In genomic region chr13:33279898-33280549, GRCh38 we compare ENCODE assay signal across 12 cellular contexts. TPM values are rescaled to one million over a fixed set of nuclear protein-coding genes. Genes with fewer than 3 reads are reported as not detected.
DNase-seq lines count a peak whose midpoint lies in the region; ATAC-seq, FAIRE-seq and TF ChIP-seq lines count a peak whose summit lies in the region.
"Had no signal": no experiment of that assay in that cellular context is flagged by ENCODE, and none has a peak within 500 bp of the region (broad histone marks: within the 10 kb centered on the region; RNA-seq: fewer than 3 reads in every experiment).

No MANE protein-coding gene starts in this region.

- H3K4ac ChIP-seq in neuronal stem cell (ENCODE audit: low read length), result no peak overlapping the region

- H3K36me3 ChIP-seq in bronchial epithelial cell (ENCODE audit: control insufficient read depth, insufficient read depth, low read length) (no peaks in the 10 kb centered on the region), HepG2 (replicated peaks in 1 of 2; ENCODE audit: control insufficient read depth in 1 of 2, insufficient read depth in 2 of 2, low read length in 2 of 2) (peaks cover 3 to 4% of the 10 kb centered on the region in 2 experiments; a peak in 3 of 5 replicates), upper lobe of left lung (peaks cover 0 to 4% (median 0%) of the 10 kb centered on the region in 4 donors), neuronal stem cell (replicated peaks in 1 of 2; ENCODE audit: control insufficient read depth in 2 of 2, insufficient read depth in 2 of 2, low read length in 2 of 2) (no peaks in the 10 kb centered on the region)

- no peaks in the 10 kb centered on the region for H3K27me3 ChIP-seq in bronchial epithelial cell (ENCODE audit: control insufficient read depth, insufficient read depth, low read length)
- peaks cover 0 to 2% of the 10 kb centered on the region in 2 experiments; a peak in 1 of 5 replicates for H3K27me3 ChIP-seq in HepG2 (ENCODE audit: control insufficient read depth in 1 of 2, insufficient read depth in 2 of 2, low read length in 2 of 2)
- no peaks in the 10 kb centered on the region for H3K27me3 ChIP-seq in upper lobe of left lung
- H3K27me3 ChIP-seq in neuronal stem cell (ENCODE audit: control insufficient read depth in 3 of 3, insufficient read depth in 3 of 3, low read depth in 1 of 3, low read length in 3 of 3), result no peaks in the 10 kb centered on the region
- peaks cover 6% of the 10 kb centered on the region for H3K27me3 ChIP-seq in CD4-positive, alpha-beta T cell (ENCODE audit: control insufficient read depth, insufficient read depth, low read length)

- no peak overlapping the region for H2AFZ ChIP-seq in HepG2 (ENCODE audit: low read length)
- no peak overlapping the region for H2AFZ ChIP-seq in neuronal stem cell (ENCODE audit: low read length)

- H4K20me1 ChIP-seq in HepG2 (ENCODE audit: insufficient read depth, low read length), result no peaks in the 10 kb centered on the region

- H2BK12ac ChIP-seq in neuronal stem cell (ENCODE audit: low read length), result no peak overlapping the region

- no peak overlapping the region for H3K18ac ChIP-seq in neuronal stem cell (ENCODE audit: low read length)

- no peak for TF ChIP-seq CTCF in bronchial epithelial cell (IDR thresholded peaks at IDR 0.05; ENCODE audit: insufficient read depth, low read length, severe bottlenecking)
- no peak for TF ChIP-seq CTCF in HepG2 (CRISPR knock-in tag; IDR thresholded peaks at IDR 0.05)
- no peak for TF ChIP-seq CTCF in upper lobe of left lung (IDR thresholded peaks at IDR 0.05)
- TF ChIP-seq CTCF in CD4-positive, alpha-beta T cell (IDR thresholded peaks at IDR 0.05), result no peak

- FAIRE-seq in bronchial epithelial cell (lab: Jason Lieb, UNC) (no peak), HepG2 (lab: Jason Lieb, UNC) (no peak)

- no peaks in the 10 kb centered on the region for H3K36me3 Mint-ChIP-seq in CD4-positive, alpha-beta T cell (ENCODE audit: low read depth)
- H3K36me3 Mint-ChIP-seq: naive thymus-derived CD4-positive, alpha-beta T cell had no signal

- TF ChIP-seq EP300 in HepG2 (IDR thresholded peaks at IDR 0.05; ENCODE audit: low read depth in 2 of 2, low read length in 2 of 2), result 0 out of 4 replicates have a peak, but pooled peaks of 1 of the 2 experiments have one; percentile 30
- no peak for TF ChIP-seq EP300 in HepG2 (CRISPR knock-in tag; IDR thresholded peaks at IDR 0.05; ENCODE audit: borderline replicate concordance)
- TF ChIP-seq EP300 in upper lobe of left lung (IDR thresholded peaks at IDR 0.05), result no peak

- no peak overlapping the region for H3K4me3 Mint-ChIP-seq in CD4-positive, alpha-beta T cell
- H3K4me3 Mint-ChIP-seq: naive thymus-derived CD4-positive, alpha-beta T cell had no signal

- WGBS in HepG2 (ENCODE audit: low lambda C conversion rate), result 68% methylated on average over 3 of the region's 3 CpGs
- 49 to 50% methylated on average over 3 of the region's 3 CpGs for WGBS in upper lobe of left lung, 2 donors
- WGBS in neuronal stem cell (ENCODE audit: extremely low coverage in 2 of 2, insufficient read length in 2 of 2, insufficient replicate concordance in 1 of 2), 2 donors, result no CpG with 5 or more reads among the region's 3 CpGs

- no peak overlapping the region for H4K8ac ChIP-seq in neuronal stem cell (ENCODE audit: low read depth, low read length)

- H2BK15ac ChIP-seq in neuronal stem cell (ENCODE audit: low read length), result no peak overlapping the region

- TF ChIP-seq RAD21 in HepG2 (CRISPR knock-in tag; IDR thresholded peaks at IDR 0.05), result no peak

- no peak overlapping the region for H2BK5ac ChIP-seq in neuronal stem cell (ENCODE audit: low read length)

- DNase-seq in DMS53 (lab: John Stamatoyannopoulos, UW) (peak; percentile 39), DMS53 treated with DMSO at 0.1 percent for 48 hours (lab: John Stamatoyannopoulos, UW; ENCODE audit: unreplicated experiment) (no peak), bronchial epithelial cell (ENCODE audit: low read depth) (peak; percentile 97), HepG2 (ENCODE audit: low spot score) (peak; percentile 47), upper lobe of left lung (no peak), neuronal stem cell (ENCODE audit: low spot score) (no peak)
- no peak for DNase-seq in CD4-positive, alpha-beta T cell
- DNase-seq in stimulated activated CD4-positive, alpha-beta T cell treated with anti-CD3 and anti-CD28 coated beads, Interleukin-4, amount 100 ng/mL, for 4 hours, result no peak
- DNase-seq: 8988T; naive thymus-derived CD4-positive, alpha-beta T cell; NCI-H187 treated with DMSO at 0.1 percent for 48 hours had no signal

- peaks cover 25% of the 10 kb centered on the region for H3K27me3 Mint-ChIP-seq in CD4-positive, alpha-beta T cell

- H2AK5ac ChIP-seq in neuronal stem cell (ENCODE audit: low read depth, low read length), result no peak overlapping the region

- H3K23ac ChIP-seq in neuronal stem cell (ENCODE audit: low read depth, low read length, poor library complexity), result no peak overlapping the region

- no peak overlapping the region for H3K14ac ChIP-seq in neuronal stem cell (ENCODE audit: low read length)

- CTCF ChIA-PET in HepG2 (lab: Yijun Ruan, JAX; ENCODE audit: low intra/inter-chr PET ratio, low total read pairs), result no interaction called here
- CTCF ChIA-PET in CD4-positive, alpha-beta T cell (lab: Charles Lee), result no interaction called here

- BruUV-seq in HepG2 (replicated peaks; lab: Mats Ljungman, UMichigan), result no TSS peak

- in situ Hi-C loops in HepG2 (cut with HindIII; ENCODE audit: extremely low pct_ligation_motif_present, low pct_unique_long_range_greater_than_20kb), result no loop called here

- no peak overlapping the region for H2BK120ac ChIP-seq in neuronal stem cell (ENCODE audit: low read depth, low read length)

- no peak overlapping the region for H4K91ac ChIP-seq in neuronal stem cell (ENCODE audit: low read depth, low read length, poor library complexity)

- no peak overlapping the region for H3K27ac Mint-ChIP-seq in CD4-positive, alpha-beta T cell
- H3K27ac Mint-ChIP-seq: naive thymus-derived CD4-positive, alpha-beta T cell had no signal

- H3K4me1 ChIP-seq in HepG2 (ENCODE audit: insufficient read depth, low read length), result peaks cover 59% of the 10 kb centered on the region
- peaks cover 45 to 76% (median 57%) of the 10 kb centered on the region in 4 donors for H3K4me1 ChIP-seq in upper lobe of left lung
- peaks cover under 1 to 3% of the 10 kb centered on the region in 2 donors for H3K4me1 ChIP-seq in neuronal stem cell (ENCODE audit: control insufficient read depth in 2 of 2, insufficient read depth in 1 of 2, low read depth in 1 of 2, low read length in 2 of 2)

- POLR2A ChIA-PET in HepG2 (lab: Yijun Ruan, JAX), result interaction anchor here (1.1 kb wide), 1 partner anchor 20 kb away, joined by 3 read pairs; no protein-coding TSS in a partner anchor
- POLR2A ChIA-PET in CD4-positive, alpha-beta T cell (lab: Charles Lee), result no interaction called here

- no peaks in the 10 kb centered on the region for H3K79me1 ChIP-seq in neuronal stem cell (ENCODE audit: low read depth, low read length)

- H3K9ac ChIP-seq in HepG2 (ENCODE audit: insufficient read depth, low read depth, low read length) (no peak overlapping the region), neuronal stem cell (ENCODE audit: low read depth, low read length, poor library complexity) (no peak overlapping the region)

- ATAC-seq in HepG2, result peak; percentile 64
- ATAC-seq in upper lobe of left lung (ENCODE audit: low FRiP score in 2 of 2), result peak; percentile 30 to 45
- ATAC-seq in CD4-positive, alpha-beta T cell (ENCODE audit: poor library complexity), result no peak
- ATAC-seq: activated CD4-positive, CD25-positive, alpha-beta regulatory T cell treated with anti-CD3 and anti-CD28 coated beads, Interleukin-2, amount 50 U/mL, for 24 hours; naive thymus-derived CD4-positive, alpha-beta T cell had no signal

- intact Hi-C loops in HepG2 (cut with micrococcal nuclease; ENCODE audit: unreplicated experiment), result no loop called here
- intact Hi-C loops in CD4-positive, alpha-beta T cell (cut with DNase I, micrococcal nuclease), result no loop called here

- H3K27ac ChIP-seq in HepG2 (ENCODE audit: extremely low read length, insufficient read depth, low read length), result no peak overlapping the region
- peak overlapping the region; percentile 23 to 88 (median 36) for H3K27ac ChIP-seq in upper lobe of left lung
- no peak overlapping the region for H3K27ac ChIP-seq in neuronal stem cell (replicated peaks; ENCODE audit: low read length)
- no peak overlapping the region for H3K27ac ChIP-seq in CD4-positive, alpha-beta T cell (ENCODE audit: low read depth, low read length)

- H3K4me1 Mint-ChIP-seq in CD4-positive, alpha-beta T cell (ENCODE audit: low read depth), result peaks cover 2% of the 10 kb centered on the region

- no peaks in the 10 kb centered on the region for H3K9me3 ChIP-seq in HepG2 (ENCODE audit: low read length)
- H3K9me3 ChIP-seq in upper lobe of left lung, result no peaks in the 10 kb centered on the region
- no peaks in the 10 kb centered on the region for H3K9me3 ChIP-seq in neuronal stem cell (replicated peaks in 1 of 2; ENCODE audit: control insufficient read depth in 2 of 2, insufficient read depth in 1 of 2, low read depth in 1 of 2, low read length in 2 of 2)
- H3K9me3 ChIP-seq in CD4-positive, alpha-beta T cell (ENCODE audit: control insufficient read depth, low read length), result no peaks in the 10 kb centered on the region

- H3K4me3 ChIP-seq in bronchial epithelial cell (ENCODE audit: low read depth, low read length), result no peak overlapping the region
- no peak overlapping the region for H3K4me3 ChIP-seq in HepG2 (replicated peaks in 1 of 3; ENCODE audit: insufficient read depth in 1 of 3, low read depth in 2 of 3, low read length in 3 of 3)
- no peak overlapping the region for H3K4me3 ChIP-seq in upper lobe of left lung
- H3K4me3 ChIP-seq in neuronal stem cell (ENCODE audit: low read length in 2 of 2), result no peak overlapping the region

- H3K9me3 Mint-ChIP-seq in CD4-positive, alpha-beta T cell, result no peaks in the 10 kb centered on the region

- H3K4me2 ChIP-seq in HepG2 (ENCODE audit: low read depth, low read length) (peak overlapping the region; percentile 14; the same call in 1 of the 2 replicates), neuronal stem cell (ENCODE audit: insufficient read depth, low read length, poor library complexity, severe bottlenecking) (no peak overlapping the region)

- peaks cover 60% of the 10 kb centered on the region for H3K79me2 ChIP-seq in HepG2 (ENCODE audit: insufficient read depth, low read length)

- TF ChIP-seq POLR2A in HepG2 (IDR thresholded peaks at IDR 0.05; ENCODE audit: insufficient read depth in 1 of 2, low read depth in 2 of 2, low read length in 2 of 2) (no peak), upper lobe of left lung (IDR thresholded peaks at IDR 0.05) (no peak)

RNA-seq across cellular contexts. Expression of gene STARD13, which starts 5.5 kb away (rescaled TPM):
- 1.0 and 2.1 TPM in 2 replicates for total RNA-seq in bronchial epithelial cell
- total RNA-seq in HepG2 (2016; rRNA removed; fragmentation: Illumina TruSeq; extraction: Trizol), result 13.8 and 14.3 TPM in 2 replicates
- 5.1 and 5.3 TPM in 2 replicates for total RNA-seq in HepG2 (2016; cell fraction: cytosol; rRNA removed; fragmentation: Illumina TruSeq; extraction: Trizol; ENCODE audit: low read depth)
- total RNA-seq in HepG2 (2016; cell fraction: insoluble cytoplasmic fraction; rRNA removed; fragmentation: Illumina TruSeq; extraction: Trizol), result 13.0 and 13.3 TPM in 2 replicates
- 9.4 and 10.5 TPM in 2 replicates for total RNA-seq in HepG2 (2016; cell fraction: membrane; rRNA removed; fragmentation: Illumina TruSeq; extraction: Trizol)
- total RNA-seq in HepG2 (2016; cell fraction: nucleus; rRNA removed; fragmentation: Illumina TruSeq; extraction: Trizol), result 53.4 and 58.4 TPM in 2 replicates
- polyA plus RNA-seq in HepG2 (2011; rRNA removed), result 10.4 and 12.8 TPM in 2 replicates
- polyA plus RNA-seq in HepG2 (2011; cell fraction: cytosol; rRNA removed), result 5.8 and 6.4 TPM in 2 replicates
- 15.9 and 29.1 TPM in 2 replicates for polyA plus RNA-seq in HepG2 (2011; cell fraction: nucleus; rRNA removed)
- polyA plus RNA-seq in HepG2 (2012), result 11.9 and 13.6 TPM in 2 replicates
- 2.0 and 2.1 TPM in 2 replicates for polyA plus RNA-seq in HepG2 (2016; cell fraction: cytosol; fragmentation: Illumina TruSeq; extraction: Trizol; ENCODE audit: low read depth)
- 8.6 and 9.2 TPM in 2 replicates for polyA plus RNA-seq in HepG2 (2016; cell fraction: insoluble cytoplasmic fraction; fragmentation: Illumina TruSeq; extraction: Trizol; ENCODE audit: low read depth)
- 2.3 and 3.4 TPM in 2 replicates for polyA plus RNA-seq in HepG2 (2016; cell fraction: membrane; fragmentation: Illumina TruSeq; extraction: Trizol; ENCODE audit: low read depth)
- 14.9 and 15.9 TPM in 2 replicates for polyA plus RNA-seq in HepG2 (2016; cell fraction: nucleus; fragmentation: Illumina TruSeq; extraction: Trizol; ENCODE audit: insufficient read depth, low read depth)
- 7.2 and 67.0 TPM in 2 replicates for polyA minus RNA-seq in HepG2 (2011; rRNA and poly(A)+ RNA removed; ENCODE audit: low replicate concordance)
- 9.8 and 14.1 TPM in 2 replicates for polyA minus RNA-seq in HepG2 (2011; cell fraction: cytosol; rRNA and poly(A)+ RNA removed)
- polyA minus RNA-seq in HepG2 (2011; cell fraction: nucleus; rRNA and poly(A)+ RNA removed), result 147 and 165 TPM in 2 replicates
- 10 to 100 TPM; 43.6 to 76.5 (median 63.7) TPM for total RNA-seq in upper lobe of left lung
- 1.4 TPM for polyA plus RNA-seq in neuronal stem cell (2013, experiment 1 of 2)
- polyA plus RNA-seq in neuronal stem cell (2013, experiment 2 of 2), result 1.4 TPM
- total RNA-seq in CD4-positive, alpha-beta T cell, result not detected
- polyA plus RNA-seq: naive thymus-derived CD4-positive, alpha-beta T cell had no signal

Comparison
In these comparisons a context has a peak if more than half of its experiments do, and no peak if none do; other contexts are left out.
1. DNase-seq: peak in DMS53 (single experiment), bronchial epithelial cell (single experiment) and HepG2 (single experiment); none in DMS53 treated with DMSO at 0.1 percent for 48 hours (single experiment), upper lobe of left lung (0 of 2), neuronal stem cell (single experiment), CD4-positive, alpha-beta T cell (0 of 10) and stimulated activated CD4-positive, alpha-beta T cell treated with anti-CD3 and anti-CD28 coated beads, Interleukin-4, amount 100 ng/mL, for 4 hours (0 of 2).
2. H3K27ac ChIP-seq: peak in upper lobe of left lung (4 of 4); none in HepG2 (single experiment), neuronal stem cell (single experiment) and CD4-positive, alpha-beta T cell (single experiment).